In genomic region chr7:100572281-100572948, GRCh38 we compare ENCODE assay signal across 15 cellular contexts. TPM values are rescaled to one million over a fixed set of nuclear protein-coding genes. Genes with fewer than 3 reads are reported as not detected.
A peak's percentile ranks its signal among the peaks of the same experiment; 100 is the strongest.
DNase-seq lines count a peak whose midpoint lies in the region; ATAC-seq and TF ChIP-seq lines count a peak whose summit lies in the region.
"Had no signal": no experiment of that assay in that cellular context is flagged by ENCODE, and none has a peak within 500 bp of the region (broad histone marks: within the 10 kb centered on the region; RNA-seq: fewer than 3 reads in every experiment).

No MANE protein-coding gene starts in this region.

- no peaks in the 10 kb centered on the region for H3K9me3 Mint-ChIP-seq in neural crest cell
- no peaks in the 10 kb centered on the region for H3K9me3 Mint-ChIP-seq in CD8-positive, alpha-beta T cell
- H3K9me3 Mint-ChIP-seq: activated CD4-positive, alpha-beta memory T cell treated with anti-CD3 and anti-CD28 coated beads, Interleukin-2, amount 10 ng/mL, durations not matched to agents 7 days and 5 days had no signal

- H3K79me2 ChIP-seq in OCI-LY1 (ENCODE audit: insufficient read depth, low read length), result no peaks in the 10 kb centered on the region

- no peaks in the 10 kb centered on the region for H3F3A ChIP-seq in OCI-LY1 (ENCODE audit: insufficient read depth, low read length)

- H3K9me2 ChIP-seq in OCI-LY1 (ENCODE audit: low read depth, low read length), result no peaks in the 10 kb centered on the region

- H3K27me3 ChIP-seq in GM06990 (replicated peaks; ENCODE audit: control insufficient read depth, insufficient read depth, low read length), result no peaks in the 10 kb centered on the region
- 0 out of 2 replicates have a peak, but pooled peaks cover 5% of the 10 kb centered on the region for H3K27me3 ChIP-seq in OCI-LY1 (ENCODE audit: insufficient read depth, low read length)
- H3K27me3 ChIP-seq in CD8-positive, alpha-beta T cell (ENCODE audit: insufficient read depth, low read length), result no peaks in the 10 kb centered on the region
- H3K27me3 ChIP-seq: body of pancreas had no signal

- no peaks in the 10 kb centered on the region for H4K20me1 ChIP-seq in OCI-LY1 (ENCODE audit: insufficient read depth, low read length)

- peaks cover 25% of the 10 kb centered on the region for H3K4me1 Mint-ChIP-seq in neural crest cell
- H3K4me1 Mint-ChIP-seq in CD8-positive, alpha-beta T cell (ENCODE audit: low read depth), result peaks cover 38% of the 10 kb centered on the region

- H3K36me3 ChIP-seq in GM06990 (ENCODE audit: control insufficient read depth, insufficient read depth, low read length) (peaks cover 20% of the 10 kb centered on the region), OCI-LY1 (ENCODE audit: insufficient read depth, low read length) (peaks cover 42% of the 10 kb centered on the region)
- peaks cover 32% of the 10 kb centered on the region for H3K36me3 ChIP-seq in CD8-positive, alpha-beta T cell (ENCODE audit: insufficient read depth, low read length)

- no peak overlapping the region for H3K27ac Mint-ChIP-seq in neural crest cell (ENCODE audit: unreplicated experiment)
- no peak overlapping the region for H3K27ac Mint-ChIP-seq in CD8-positive, alpha-beta T cell
- H3K27ac Mint-ChIP-seq: activated CD4-positive, alpha-beta memory T cell treated with anti-CD3 and anti-CD28 coated beads, Interleukin-2, amount 10 ng/mL, durations not matched to agents 7 days and 5 days had no signal

- DNase-seq in GM06990 (ENCODE audit: extremely low read depth, insufficient read length) (no peak), neural crest cell (ENCODE audit: low read depth, low spot score) (no peak), DMS53 treated with DMSO at 0.1 percent for 48 hours (lab: John Stamatoyannopoulos, UW; ENCODE audit: unreplicated experiment) (no peak)
- no peak for DNase-seq in CD8-positive, alpha-beta T cell
- DNase-seq: activated CD4-positive, alpha-beta memory T cell treated with anti-CD3 and anti-CD28 coated beads, Interleukin-2, amount 10 ng/mL, durations not matched to agents 7 days and 5 days; activated gamma-delta T cell; body of pancreas; NCI-H1105; NCI-H2227 treated with DMSO at 0.1 percent for 48 hours; stimulated activated naive CD8-positive, alpha-beta T cell treated with anti-CD3 and anti-CD28 coated beads, Interleukin-15, Interleukin-2, amounts not matched to agents 100 U/mL and 50 U/mL, for 24 hours had no signal

- peak; percentile 9 for TF ChIP-seq CTCF in GM06990 (IDR thresholded peaks at IDR 0.05; ENCODE audit: insufficient read depth, low read length, poor library complexity, severe bottlenecking)
- TF ChIP-seq CTCF in OCI-LY1 (IDR thresholded peaks at IDR 0.05; ENCODE audit: low read length), result 0 out of 2 replicates have a peak, but pooled peaks have one; percentile 4
- no peak for TF ChIP-seq CTCF in neural crest cell (conservative IDR thresholded peaks at IDR 0.05)
- TF ChIP-seq CTCF in CD8-positive, alpha-beta T cell (IDR thresholded peaks at IDR 0.05), result no peak

- H3K9ac ChIP-seq in OCI-LY1 (ENCODE audit: low read length), result no peak overlapping the region

- H3K9me3 ChIP-seq in OCI-LY1 (ENCODE audit: low read length), result no peaks in the 10 kb centered on the region
- H3K9me3 ChIP-seq in CD8-positive, alpha-beta T cell (ENCODE audit: low read length), result no peaks in the 10 kb centered on the region
- H3K9me3 ChIP-seq: BLaER1 treated with 17β-estradiol and CSF1 and Interleukin-3, amounts not matched to agents 10 nM and 100 nM; body of pancreas; neutrophil had no signal

- intact Hi-C loops in CD8-positive, alpha-beta T cell (cut with DNase I, micrococcal nuclease), result no loop called here

- no peak for ATAC-seq in GM21717 (IDR thresholded peaks at IDR 0.05; ENCODE audit: unreplicated experiment)
- ATAC-seq in CD8-positive, alpha-beta T cell, result no peak
- ATAC-seq: body of pancreas; stimulated activated naive CD8-positive, alpha-beta T cell treated with anti-CD3 and anti-CD28 coated beads, Interleukin-15, Interleukin-2, amounts not matched to agents 100 U/mL and 50 U/mL, for 24 hours had no signal

- CTCF ChIA-PET in CD8-positive, alpha-beta T cell (lab: Charles Lee), result interaction anchor here (0.8 to 1.6 kb wide), 3 partner anchors 9 to 90 kb away, joined by 3 to 4 read pairs (median 4); no protein-coding TSS in a partner anchor

- H2AFZ ChIP-seq in OCI-LY1 (ENCODE audit: low read length), result no peak overlapping the region

- no peak overlapping the region for H3K4me3 ChIP-seq in GM06990 (replicated peaks; ENCODE audit: low read depth, low read length)
- H3K4me3 ChIP-seq in OCI-LY1 (ENCODE audit: low read depth, low read length, poor library complexity, severe bottlenecking), result no peak overlapping the region
- no peak overlapping the region for H3K4me3 ChIP-seq in CD8-positive, alpha-beta T cell (ENCODE audit: low read depth, low read length)
- H3K4me3 ChIP-seq: BLaER1 treated with 17β-estradiol and CSF1 and Interleukin-3, amounts not matched to agents 10 nM and 100 nM; body of pancreas; SK-N-MC had no signal

- peaks cover 31% of the 10 kb centered on the region for H3K4me1 ChIP-seq in OCI-LY1 (ENCODE audit: insufficient read depth, low read length, severe bottlenecking)
- peaks cover 50% of the 10 kb centered on the region for H3K4me1 ChIP-seq in CD8-positive, alpha-beta T cell (ENCODE audit: insufficient read depth, low read length)

- no peaks in the 10 kb centered on the region for H3K36me3 Mint-ChIP-seq in neural crest cell (ENCODE audit: low read depth)
- H3K36me3 Mint-ChIP-seq in CD8-positive, alpha-beta T cell, result peaks cover 39% of the 10 kb centered on the region

- peaks cover 24% of the 10 kb centered on the region for H3K27me3 Mint-ChIP-seq in neural crest cell (ENCODE audit: low read depth)
- H3K27me3 Mint-ChIP-seq in CD8-positive, alpha-beta T cell (ENCODE audit: low read depth), result no peaks in the 10 kb centered on the region
- H3K27me3 Mint-ChIP-seq: activated CD4-positive, alpha-beta memory T cell treated with anti-CD3 and anti-CD28 coated beads, Interleukin-2, amount 10 ng/mL, durations not matched to agents 7 days and 5 days had no signal

- no peak overlapping the region for H3K27ac ChIP-seq in OCI-LY1 (ENCODE audit: low read depth, low read length, poor library complexity, severe bottlenecking)
- no peak overlapping the region for H3K27ac ChIP-seq in CD8-positive, alpha-beta T cell (ENCODE audit: low read depth, low read length)
- H3K27ac ChIP-seq: BLaER1 treated with 17β-estradiol and CSF1 and Interleukin-3, amounts not matched to agents 10 nM and 100 nM; neutrophil; SK-N-MC had no signal

- peak overlapping the region; percentile 83 for H3K4me3 Mint-ChIP-seq in neural crest cell
- no peak overlapping the region for H3K4me3 Mint-ChIP-seq in CD8-positive, alpha-beta T cell
- H3K4me3 Mint-ChIP-seq: activated CD4-positive, alpha-beta memory T cell treated with anti-CD3 and anti-CD28 coated beads, Interleukin-2, amount 10 ng/mL, durations not matched to agents 7 days and 5 days had no signal

- H3K4me2 ChIP-seq in OCI-LY1 (ENCODE audit: low read length), result no peak overlapping the region

- POLR2A ChIA-PET in CD8-positive, alpha-beta T cell (lab: Charles Lee), result interaction anchor here (1.8 to 2.5 kb wide), 2 partner anchors 13 to 94 kb away, joined by 5 to 46 read pairs; partner anchors contain the start of genes FBXO24, LRCH4 and TSC22D4

RNA-seq across cellular contexts. Expression of gene SAP25, which starts 1.3 kb away (rescaled TPM):
- 3.4 and 4.6 TPM in 2 replicates for total RNA-seq in neural crest cell
- total RNA-seq in CD8-positive, alpha-beta T cell, result 10 to 100 TPM; 30.2 to 30.5 TPM
- total RNA-seq: body of pancreas had no signal

RNA-seq across cellular contexts. Expression of gene LRCH4, which starts 13.5 kb away (rescaled TPM):
- 44.2 and 46.6 TPM in 2 replicates for total RNA-seq in neural crest cell
- 100 to 1,000 TPM; 244 to 254 TPM for total RNA-seq in CD8-positive, alpha-beta T cell

RNA-seq across cellular contexts. Expression of gene FBXO24, which starts 13.7 kb away (rescaled TPM):
- total RNA-seq in neural crest cell, result 0.50 and 0.61 TPM in 2 replicates
- under 1 TPM; 0.30 to 0.53 TPM for total RNA-seq in CD8-positive, alpha-beta T cell

RNA-seq across cellular contexts. Expression of gene PCOLCE, which starts 29.7 kb away (rescaled TPM):
- total RNA-seq in neural crest cell, result 13.7 and 16.7 TPM in 2 replicates
- total RNA-seq in CD8-positive, alpha-beta T cell, result 1 to 10 TPM; 7.9 to 8.0 TPM

RNA-seq across cellular contexts. Expression of gene AGFG2, which starts 33.4 kb away (rescaled TPM):
- 11.6 and 13.3 TPM in 2 replicates for total RNA-seq in neural crest cell
- total RNA-seq in CD8-positive, alpha-beta T cell, result 1 to 10 TPM; 4.4 to 6.3 TPM

Comparison
In these comparisons a context has a peak if more than half of its experiments do, and no peak if none do; other contexts are left out.
1. CTCF ChIP-seq: peak in GM06990 (single experiment) and OCI-LY1 (single experiment); none in neural crest cell (single experiment) and CD8-positive, alpha-beta T cell (single experiment).